Comparison of ENCODE assay signal across 18 cellular contexts in the genomic region with DNA sequence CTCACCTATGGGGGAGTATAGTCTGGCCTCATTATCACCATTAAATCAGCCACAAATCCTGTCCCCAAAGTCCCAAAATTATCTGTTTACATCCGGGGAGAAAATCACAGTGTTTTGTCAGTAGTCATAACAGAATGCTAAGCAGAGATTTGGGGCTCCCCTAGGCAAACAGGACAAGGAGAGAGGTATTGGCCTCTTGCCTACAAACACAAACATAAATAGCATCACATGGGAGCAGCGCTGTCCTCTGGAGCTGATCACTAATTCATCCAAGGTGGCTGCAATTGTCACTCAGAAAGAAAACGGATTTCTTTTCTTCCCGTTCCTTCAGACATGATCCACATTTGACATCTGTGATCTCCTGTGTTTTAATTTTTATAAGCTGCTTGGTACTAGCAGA.
DNase-seq lines count a peak whose midpoint lies in the region; ATAC-seq and TF ChIP-seq lines count a peak whose summit lies in the region.
"Had no signal": no experiment of that assay in that cellular context is flagged by ENCODE, and none has a peak within 500 bp of the region (broad histone marks: within the 10 kb centered on the region; RNA-seq: fewer than 3 reads in every experiment).

No MANE protein-coding gene starts in this region.

- no peak overlapping the region for H2AK5ac ChIP-seq in mesenchymal stem cell (ENCODE audit: low read length, severe bottlenecking)

- H3K4me2 ChIP-seq in mesenchymal stem cell (ENCODE audit: low read length, poor library complexity, severe bottlenecking), result no peak overlapping the region
- H3K4me2 ChIP-seq: BLaER1 had no signal

- no peak overlapping the region for H3K4ac ChIP-seq in mesenchymal stem cell (ENCODE audit: low read depth in 1 of 2, low read length in 2 of 2)

- ATAC-seq in SK-N-SH treated with all-trans-retinoic acid at 6 μM for 48 hours, result peak; percentile 38; the same call in 2 of the 3 replicates
- ATAC-seq in upper lobe of left lung (ENCODE audit: low FRiP score in 2 of 2), result no peak
- ATAC-seq: GM12878, HCT116, HepG2 had no signal

- H4K8ac ChIP-seq in mesenchymal stem cell (ENCODE audit: low read length), result no peak overlapping the region

- TF ChIP-seq POLR2A in upper lobe of left lung (IDR thresholded peaks at IDR 0.05), result no peak

- peak overlapping the region; percentile 18; the same call in 1 of the 2 replicates for H3K27ac Mint-ChIP-seq in HFFc6
- H3K27ac Mint-ChIP-seq: CD14-positive monocyte; CD4-positive, alpha-beta memory T cell; IgD-negative memory B cell had no signal

- no peaks in the 10 kb centered on the region for H3K27me3 ChIP-seq in mesenchymal stem cell (ENCODE audit: control insufficient read depth in 1 of 2, insufficient read depth in 1 of 2, low read length in 2 of 2)
- H3K27me3 ChIP-seq in upper lobe of left lung, result no peaks in the 10 kb centered on the region
- H3K27me3 ChIP-seq: BLaER1 had no signal

- H3K4me3 ChIP-seq in mesenchymal stem cell (ENCODE audit: insufficient read depth in 1 of 2, low read depth in 1 of 2, low read length in 2 of 2) (no peak overlapping the region), upper lobe of left lung (no peak overlapping the region)
- H3K4me3 ChIP-seq: BLaER1, GM12878 had no signal

- H3K4me1 ChIP-seq in mesenchymal stem cell (ENCODE audit: control insufficient read depth, insufficient read depth, low read depth, low read length) (no peaks in the 10 kb centered on the region), upper lobe of left lung (no peaks in the 10 kb centered on the region)
- H3K4me1 ChIP-seq: BLaER1 had no signal

- no peaks in the 10 kb centered on the region for H3K9me3 Mint-ChIP-seq in HFFc6

- no peak overlapping the region for H3K9ac ChIP-seq in mesenchymal stem cell (ENCODE audit: low read length)
- H3K9ac ChIP-seq: BLaER1 had no signal

- H2BK120ac ChIP-seq in mesenchymal stem cell (ENCODE audit: low read depth, low read length), result peak overlapping the region; percentile 27

- no peak overlapping the region for H3K18ac ChIP-seq in mesenchymal stem cell (ENCODE audit: low read depth in 1 of 2, low read length in 2 of 2)

- H3K4me3 Mint-ChIP-seq in HFFc6, result no peak overlapping the region
- H3K4me3 Mint-ChIP-seq: CD14-positive monocyte; CD4-positive, alpha-beta memory T cell; IgD-negative memory B cell had no signal

- 53% methylated on average over 2 of the region's 4 CpGs for WGBS in mesenchymal stem cell
- WGBS in upper lobe of left lung, 2 donors, result 54 to 81% methylated on average over 4 of the region's 4 CpGs

- H2BK15ac ChIP-seq in mesenchymal stem cell (ENCODE audit: low read depth, poor library complexity, severe bottlenecking), result no peak overlapping the region

- H3K4me1 Mint-ChIP-seq in HFFc6 (ENCODE audit: low read depth), result peaks cover 32% of the 10 kb centered on the region; the same call in 1 of the 2 replicates
- H3K4me1 Mint-ChIP-seq: CD14-positive monocyte; CD4-positive, alpha-beta memory T cell; IgD-negative memory B cell had no signal

- H3K9me3 ChIP-seq in mesenchymal stem cell (ENCODE audit: control insufficient read depth, low read length), result no peaks in the 10 kb centered on the region
- no peaks in the 10 kb centered on the region for H3K9me3 ChIP-seq in upper lobe of left lung
- H3K9me3 ChIP-seq: BLaER1 had no signal

- no peak overlapping the region for H4K91ac ChIP-seq in mesenchymal stem cell (ENCODE audit: low read length)

- no peak overlapping the region for H2BK5ac ChIP-seq in mesenchymal stem cell (ENCODE audit: low read depth, low read length, poor library complexity, severe bottlenecking)

- H3K36me3 ChIP-seq in mesenchymal stem cell (ENCODE audit: control insufficient read depth in 1 of 2, insufficient read depth in 2 of 2, low read depth in 1 of 2, low read length in 2 of 2) (no peaks in the 10 kb centered on the region), upper lobe of left lung (no peaks in the 10 kb centered on the region)
- H3K36me3 ChIP-seq: BLaER1 had no signal

- H2AFZ ChIP-seq in mesenchymal stem cell (ENCODE audit: low read depth, low read length), result no peak overlapping the region

- no peak overlapping the region for H3K23ac ChIP-seq in mesenchymal stem cell (ENCODE audit: low read length in 2 of 2)

- no peaks in the 10 kb centered on the region for H3K36me3 Mint-ChIP-seq in HFFc6 (ENCODE audit: low read depth)
- H3K36me3 Mint-ChIP-seq: CD14-positive monocyte; CD4-positive, alpha-beta memory T cell; IgD-negative memory B cell had no signal

- no peak overlapping the region for H3K14ac ChIP-seq in mesenchymal stem cell (ENCODE audit: low read length in 2 of 2)

- DNase-seq in EH (ENCODE audit: low read depth) (peak; percentile 26), HFFc6 (peak; percentile 34), mesenchymal stem cell (no peak), amniotic stem cell (lab: John Stamatoyannopoulos, UW) (no peak), upper lobe of left lung (no peak), SHP77 treated with DMSO at 0.1 percent for 48 hours (lab: John Stamatoyannopoulos, UW) (no peak)
- DNase-seq: 8988T; CD4-positive, alpha-beta memory T cell; DMS153; GOT3; H7 had no signal

- no peak for TF ChIP-seq EP300 in upper lobe of left lung (IDR thresholded peaks at IDR 0.05)

- no peaks in the 10 kb centered on the region for H3K79me1 ChIP-seq in mesenchymal stem cell (replicated peaks; ENCODE audit: low read length, poor library complexity, severe bottlenecking)

- TF ChIP-seq CTCF in HFFc6 (IDR thresholded peaks at IDR 0.05) (no peak), upper lobe of left lung (IDR thresholded peaks at IDR 0.05) (no peak)

- H3K27ac ChIP-seq in mesenchymal stem cell (ENCODE audit: low read length, poor library complexity, severe bottlenecking), result no peak overlapping the region
- no peak overlapping the region for H3K27ac ChIP-seq in upper lobe of left lung
- H3K27ac ChIP-seq: BLaER1 had no signal

- no peak overlapping the region for H2BK12ac ChIP-seq in mesenchymal stem cell (ENCODE audit: low read length in 2 of 2)

- no peaks in the 10 kb centered on the region for H3K27me3 Mint-ChIP-seq in HFFc6 (ENCODE audit: insufficient read depth)
- H3K27me3 Mint-ChIP-seq: CD4-positive, alpha-beta memory T cell; IgD-negative memory B cell had no signal

TF ChIP-seq in SK-N-SH treated with all-trans-retinoic acid at 6 μM for 48 hours, 23 proteins besides CTCF, POLR2A, EP300 and RAD21:
- no peak for TF ChIP-seq CSDC2 (CRISPR knock-in tag; IDR thresholded peaks at IDR 0.05)
- TF ChIP-seq ZNF565 (CRISPR knock-in tag; conservative IDR thresholded peaks at IDR 0.05; ENCODE audit: low read depth), result no peak
- TF ChIP-seq TCF4 (CRISPR knock-in tag; IDR thresholded peaks at IDR 0.05; ENCODE audit: borderline replicate concordance), result no peak
- TF ChIP-seq ESRRG (CRISPR knock-in tag; IDR thresholded peaks at IDR 0.05), result no peak
- TF ChIP-seq, protein P1, sequence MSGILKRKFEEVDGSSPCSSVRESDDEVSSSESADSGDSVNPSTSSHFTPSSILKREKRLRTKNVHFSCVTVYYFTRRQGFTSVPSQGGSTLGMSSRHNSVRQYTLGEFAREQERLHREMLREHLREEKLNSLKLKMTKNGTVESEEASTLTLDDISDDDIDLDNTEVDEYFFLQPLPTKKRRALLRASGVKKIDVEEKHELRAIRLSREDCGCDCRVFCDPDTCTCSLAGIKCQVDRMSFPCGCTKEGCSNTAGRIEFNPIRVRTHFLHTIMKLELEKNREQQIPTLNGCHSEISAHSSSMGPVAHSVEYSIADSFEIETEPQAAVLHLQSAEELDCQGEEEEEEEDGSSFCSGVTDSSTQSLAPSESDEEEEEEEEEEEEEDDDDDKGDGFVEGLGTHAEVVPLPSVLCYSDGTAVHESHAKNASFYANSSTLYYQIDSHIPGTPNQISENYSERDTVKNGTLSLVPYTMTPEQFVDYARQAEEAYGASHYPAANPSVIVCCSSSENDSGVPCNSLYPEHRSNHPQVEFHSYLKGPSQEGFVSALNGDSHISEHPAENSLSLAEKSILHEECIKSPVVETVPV (CRISPR knock-in tag; IDR thresholded peaks at IDR 0.05), result no peak
- no peak for TF ChIP-seq ZFP3 (CRISPR knock-in tag; IDR thresholded peaks at IDR 0.05)
- TF ChIP-seq PPARA (CRISPR knock-in tag; IDR thresholded peaks at IDR 0.05; ENCODE audit: borderline replicate concordance), result no peak
- no peak for TF ChIP-seq ZC3H10 (CRISPR knock-in tag; IDR thresholded peaks at IDR 0.05)
- TF ChIP-seq TSHZ2 (CRISPR knock-in tag; IDR thresholded peaks at IDR 0.05), result no peak
TF ChIP-seq in SK-N-SH treated with all-trans-retinoic acid at 6 μM for 48 hours: peak in this region for 0.

Comparison
In these comparisons a context has a peak if more than half of its experiments do, and no peak if none do; other contexts are left out.
1. DNase-seq: peak in EH (single experiment) and HFFc6 (single experiment); none in mesenchymal stem cell (single experiment), amniotic stem cell (single experiment), upper lobe of left lung (0 of 2) and SHP77 treated with DMSO at 0.1 percent for 48 hours (single experiment).